In the genomic region with DNA sequence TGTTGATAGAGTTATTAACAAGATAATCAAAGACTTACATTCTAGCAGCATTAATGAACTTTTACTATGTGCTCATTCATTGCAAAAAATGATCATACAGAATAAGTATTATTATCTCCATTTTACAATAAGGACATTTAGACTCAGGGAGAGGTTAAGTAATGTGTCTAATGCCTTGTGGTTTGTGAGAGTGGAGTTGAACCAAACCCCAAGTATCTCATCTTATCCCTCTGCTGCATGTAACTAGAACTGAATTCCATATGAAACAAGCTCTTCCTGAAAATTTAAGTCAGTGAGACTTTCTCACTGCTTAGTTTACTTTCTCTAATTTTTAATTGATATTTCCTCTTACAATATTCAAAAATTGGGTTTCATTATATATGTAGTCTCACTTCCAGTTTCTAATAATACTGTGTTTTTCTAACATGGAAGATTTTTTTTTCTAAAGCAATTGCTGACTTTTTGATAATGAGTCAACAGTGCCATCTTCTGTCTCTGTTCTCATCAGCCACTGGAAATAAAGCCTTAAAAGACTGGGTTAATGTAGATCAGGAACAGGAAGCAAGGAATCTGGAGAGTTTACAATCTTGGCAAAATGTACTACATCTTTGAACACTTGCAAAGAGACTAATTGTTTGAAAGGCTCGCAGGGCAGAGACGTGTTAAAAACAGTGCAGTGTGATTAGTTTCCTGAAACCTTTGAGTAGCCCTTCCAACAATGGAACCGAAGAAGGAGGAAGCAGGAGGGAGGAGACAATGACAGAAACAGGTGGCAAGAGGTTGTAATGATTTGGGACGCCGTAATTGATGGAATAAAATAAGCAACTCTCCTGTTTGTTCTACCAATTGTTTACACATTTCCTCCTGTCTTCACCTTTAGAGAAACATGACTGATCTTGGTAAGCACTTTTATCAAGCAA, we compare ENCODE assay signal across 9 cellular contexts.
DNase-seq lines count a peak whose midpoint lies in the region; ATAC-seq, FAIRE-seq and TF ChIP-seq lines count a peak whose summit lies in the region.
"Had no signal": no experiment of that assay in that cellular context is flagged by ENCODE, and none has a peak within 500 bp of the region (broad histone marks: within the 10 kb centered on the region; RNA-seq: fewer than 3 reads in every experiment).

No MANE protein-coding gene starts in this region.

- H3K36me3 Mint-ChIP-seq in GM23338 (ENCODE audit: low read depth) (no peaks in the 10 kb centered on the region; the same call in 2 of the 3 replicates), memory B cell (no peaks in the 10 kb centered on the region), CD14-positive monocyte (no peaks in the 10 kb centered on the region)

- no peak for TF ChIP-seq EP300 in Ishikawa (IDR thresholded peaks at IDR 0.05; ENCODE audit: borderline replicate concordance)

- DNase-seq in GM12891 (ENCODE audit: insufficient read length, low spot score) = no peak
- DNase-seq in GM23338 (ENCODE audit: low spot score) = peak; percentile 34
- no peak for DNase-seq in RWPE1 (ENCODE audit: low spot score)
- DNase-seq in memory B cell (ENCODE audit: low spot score in 2 of 2) = peak in 1 of 2 donors; percentile 14
- no peak for DNase-seq in CD14-positive monocyte (ENCODE audit: low spot score)
- DNase-seq in stimulated activated CD4-positive, alpha-beta T cell treated with anti-CD3 and anti-CD28 coated beads, Interleukin-4, amount 100 ng/mL, for 1 hour = no peak
- DNase-seq in ecto neural progenitor cell (ENCODE audit: low spot score) = no peak

- H3K27me3 ChIP-seq in GM23338 (ENCODE audit: insufficient read depth) = no peaks in the 10 kb centered on the region

- no peak; the same call in 2 of the 3 replicates for ATAC-seq in GM23338
- ATAC-seq in memory B cell (ENCODE audit: low read depth) = peak; percentile 73

- TF ChIP-seq CTCF in GM23338 (conservative IDR thresholded peaks at IDR 0.05; ENCODE audit: low read depth in 2 of 2) (peak; percentile 56 to 67), RWPE1 (conservative IDR thresholded peaks at IDR 0.05; ENCODE audit: low read depth) (peak; percentile 24; the same call in 1 of the 2 replicates), CD14-positive monocyte (IDR thresholded peaks at IDR 0.05) (no peak)

- H3K27ac Mint-ChIP-seq in GM23338 (peak overlapping the region; percentile 58), memory B cell (peak overlapping the region; percentile 81), CD14-positive monocyte (peak overlapping the region in 1 of 7 donors; percentile 69)

- H3K27ac ChIP-seq in GM23338 (ENCODE audit: low read depth) (no peak overlapping the region), RWPE1 (no peak overlapping the region)

- no peaks in the 10 kb centered on the region for H3K79me2 ChIP-seq in GM23338 (replicated peaks; ENCODE audit: insufficient read depth)

- H3K4me2 ChIP-seq in GM23338 = no peak overlapping the region

- no peak overlapping the region for H3K4me3 ChIP-seq in GM23338

- H3K4me1 Mint-ChIP-seq in GM23338 (peaks cover 4% of the 10 kb centered on the region; the same call in 2 of the 3 replicates), memory B cell (peaks cover 17% of the 10 kb centered on the region), CD14-positive monocyte (peaks cover 8% of the 10 kb centered on the region)

- H3K4me3 Mint-ChIP-seq in GM23338 (no peak overlapping the region; the same call in 2 of the 3 replicates), memory B cell (peak overlapping the region; percentile 81), CD14-positive monocyte (peak overlapping the region in 1 of 2 donors; percentile 47)

- H2AFZ ChIP-seq in GM23338 = no peak overlapping the region; the same call in 1 of the 2 replicates

- H3K27me3 Mint-ChIP-seq in GM23338 (ENCODE audit: insufficient read depth, low read depth, poor library complexity) (no peaks in the 10 kb centered on the region), memory B cell (no peaks in the 10 kb centered on the region), CD14-positive monocyte (ENCODE audit: low read depth in 3 of 3) (peaks cover 0 to 2% (median 0%) of the 10 kb centered on the region in 3 donors)

- POLR2A ChIA-PET in RWPE1 (lab: Yijun Ruan, JAX; ENCODE audit: low non-redundant PET) = no interaction called here

- TF ChIP-seq POLR2A in GM12891 (IDR thresholded peaks at IDR 0.05; ENCODE audit: low read depth, low read length) = no peak

- TF ChIP-seq RAD21 in Ishikawa (IDR thresholded peaks at IDR 0.05; ENCODE audit: low read depth) = peak; percentile 35

- H4K20me1 ChIP-seq in GM23338 (replicated peaks; ENCODE audit: insufficient read depth) = no peaks in the 10 kb centered on the region

- intact Hi-C loops in CD14-positive monocyte (cut with micrococcal nuclease) = no loop called here

- H3K9me3 Mint-ChIP-seq in GM23338 (peaks cover 55% of the 10 kb centered on the region), memory B cell (no peaks in the 10 kb centered on the region), CD14-positive monocyte (peaks cover 0 to 4% (median 0%) of the 10 kb centered on the region in 7 donors)

- CTCF ChIA-PET in RWPE1 (lab: Yijun Ruan, JAX) = interaction anchor here (0.6 to 1.0 kb wide), 6 partner anchors 9 to 514 kb away, joined by 3 to 5 read pairs (median 3); no protein-coding TSS in a partner anchor

- no peaks in the 10 kb centered on the region for H3K4me1 ChIP-seq in GM23338 (ENCODE audit: insufficient read depth)

- H3K9me2 ChIP-seq in GM23338 (ENCODE audit: insufficient read depth) = no peaks in the 10 kb centered on the region

- no peaks in the 10 kb centered on the region for H3F3A ChIP-seq in GM23338 (replicated peaks; ENCODE audit: low read depth)

- H3K36me3 ChIP-seq in GM23338 (ENCODE audit: insufficient read depth) = no peaks in the 10 kb centered on the region

- FAIRE-seq in GM12891 (lab: Jason Lieb, UNC) = peak; percentile 68
- FAIRE-seq: TTC549 had no signal

TF ChIP-seq in GM12891, 5 proteins besides CTCF, POLR2A, EP300 and RAD21:
- no peak for TF ChIP-seq SPI1 (IDR thresholded peaks at IDR 0.05; ENCODE audit: low read depth, low read length)
- no peak for TF ChIP-seq POLR2AphosphoS5 (IDR thresholded peaks at IDR 0.05; ENCODE audit: low read depth, low read length)
- TF ChIP-seq POU2F2 (IDR thresholded peaks at IDR 0.05; ENCODE audit: low read depth, low read length) = no peak
- no peak for TF ChIP-seq PAX5 (IDR thresholded peaks at IDR 0.05; ENCODE audit: insufficient read depth, low read length, severe bottlenecking)
- TF ChIP-seq TAF1 (IDR thresholded peaks at IDR 0.05; ENCODE audit: low read depth, low read length) = no peak
TF ChIP-seq in GM12891: peak in this region for 0.

TF ChIP-seq in GM23338, 12 proteins besides CTCF, POLR2A, EP300 and RAD21 (continues in another document):
- TF ChIP-seq STAT1 (IDR thresholded peaks at IDR 0.05; ENCODE audit: unreplicated experiment) (no peak), JUNB (IDR thresholded peaks at IDR 0.05; ENCODE audit: unreplicated experiment) (no peak), NANOG (IDR thresholded peaks at IDR 0.05; ENCODE audit: borderline replicate concordance) (no peak), ZNF114 (CRISPR knock-in tag; IDR thresholded peaks at IDR 0.05) (no peak), EZH2 (IDR thresholded peaks at IDR 0.05; ENCODE audit: low read depth, unreplicated experiment) (no peak), CREB1 (CRISPR knock-in tag; IDR thresholded peaks at IDR 0.05; ENCODE audit: low read depth) (no peak), EZH2phosphoT487 (IDR thresholded peaks at IDR 0.05; ENCODE audit: unreplicated experiment) (no peak)
- TF ChIP-seq, protein P1, sequence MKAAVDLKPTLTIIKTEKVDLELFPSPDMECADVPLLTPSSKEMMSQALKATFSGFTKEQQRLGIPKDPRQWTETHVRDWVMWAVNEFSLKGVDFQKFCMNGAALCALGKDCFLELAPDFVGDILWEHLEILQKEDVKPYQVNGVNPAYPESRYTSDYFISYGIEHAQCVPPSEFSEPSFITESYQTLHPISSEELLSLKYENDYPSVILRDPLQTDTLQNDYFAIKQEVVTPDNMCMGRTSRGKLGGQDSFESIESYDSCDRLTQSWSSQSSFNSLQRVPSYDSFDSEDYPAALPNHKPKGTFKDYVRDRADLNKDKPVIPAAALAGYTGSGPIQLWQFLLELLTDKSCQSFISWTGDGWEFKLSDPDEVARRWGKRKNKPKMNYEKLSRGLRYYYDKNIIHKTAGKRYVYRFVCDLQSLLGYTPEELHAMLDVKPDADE (IDR thresholded peaks at IDR 0.05) = no peak

TF ChIP-seq in Ishikawa, 13 proteins besides CTCF, POLR2A, EP300 and RAD21:
- TF ChIP-seq CREB1 (IDR thresholded peaks at IDR 0.05; ENCODE audit: low read depth) = no peak
- TF ChIP-seq EGR1 (IDR thresholded peaks at IDR 0.05) = no peak
- TF ChIP-seq ZBTB7A (IDR thresholded peaks at IDR 0.05; ENCODE audit: low read depth) = no peak
- TF ChIP-seq, protein P2, sequence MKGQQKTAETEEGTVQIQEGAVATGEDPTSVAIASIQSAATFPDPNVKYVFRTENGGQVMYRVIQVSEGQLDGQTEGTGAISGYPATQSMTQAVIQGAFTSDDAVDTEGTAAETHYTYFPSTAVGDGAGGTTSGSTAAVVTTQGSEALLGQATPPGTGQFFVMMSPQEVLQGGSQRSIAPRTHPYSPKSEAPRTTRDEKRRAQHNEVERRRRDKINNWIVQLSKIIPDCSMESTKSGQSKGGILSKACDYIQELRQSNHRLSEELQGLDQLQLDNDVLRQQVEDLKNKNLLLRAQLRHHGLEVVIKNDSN (IDR thresholded peaks at IDR 0.05) = no peak
- TF ChIP-seq TEAD4 (IDR thresholded peaks at IDR 0.05) = no peak
- TF ChIP-seq TAF1 (IDR thresholded peaks at IDR 0.05; ENCODE audit: low read depth) = no peak
- TF ChIP-seq TCF12 (IDR thresholded peaks at IDR 0.05; ENCODE audit: low read depth) = no peak
- no peak for TF ChIP-seq YY1 (IDR thresholded peaks at IDR 0.05; ENCODE audit: low read depth)
- TF ChIP-seq, protein P3, sequence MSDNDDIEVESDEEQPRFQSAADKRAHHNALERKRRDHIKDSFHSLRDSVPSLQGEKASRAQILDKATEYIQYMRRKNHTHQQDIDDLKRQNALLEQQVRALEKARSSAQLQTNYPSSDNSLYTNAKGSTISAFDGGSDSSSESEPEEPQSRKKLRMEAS (IDR thresholded peaks at IDR 0.05) = no peak
- TF ChIP-seq CEBPB (IDR thresholded peaks at IDR 0.05) = no peak
- TF ChIP-seq FOXM1 (IDR thresholded peaks at IDR 0.05; ENCODE audit: borderline replicate concordance, low read depth) = no peak
